Comparison of ENCODE assay signal across 12 cellular contexts in genomic region chr18:27600245-27600644, GRCh38.
A peak's percentile ranks its signal among the peaks of the same experiment; 100 is the strongest.
DNase-seq lines count a peak whose midpoint lies in the region; ATAC-seq and TF ChIP-seq lines count a peak whose summit lies in the region.
"Had no signal": no experiment of that assay in that cellular context is flagged by ENCODE, and none has a peak within 500 bp of the region (broad histone marks: within the 10 kb centered on the region; RNA-seq: fewer than 3 reads in every experiment).

No MANE protein-coding gene starts in this region.

- H3K4me3 Mint-ChIP-seq in glutamatergic neuron (ENCODE audit: unreplicated experiment) = no peak overlapping the region
- H3K4me3 Mint-ChIP-seq: CD4-positive, CD25-positive, alpha-beta regulatory T cell; HFFc6 had no signal

- TF ChIP-seq CTCF in glutamatergic neuron (IDR thresholded peaks at IDR 0.05; ENCODE audit: partially characterized antibody, unreplicated experiment) = no peak

- peaks cover 20% of the 10 kb centered on the region for H3K4me1 Mint-ChIP-seq in glutamatergic neuron (ENCODE audit: low read depth, unreplicated experiment)
- H3K4me1 Mint-ChIP-seq: CD4-positive, CD25-positive, alpha-beta regulatory T cell had no signal

- H3K27me3 Mint-ChIP-seq in glutamatergic neuron (ENCODE audit: unreplicated experiment) = no peaks in the 10 kb centered on the region
- H3K27me3 Mint-ChIP-seq: CD4-positive, CD25-positive, alpha-beta regulatory T cell had no signal

- peak overlapping the region; percentile 31 for H3K27ac Mint-ChIP-seq in glutamatergic neuron (ENCODE audit: unreplicated experiment)
- H3K27ac Mint-ChIP-seq: HFFc6 had no signal

- H3K9me3 Mint-ChIP-seq in glutamatergic neuron (ENCODE audit: unreplicated experiment) = no peaks in the 10 kb centered on the region
- H3K9me3 Mint-ChIP-seq: HFFc6 had no signal

- no peaks in the 10 kb centered on the region for H3K36me3 Mint-ChIP-seq in glutamatergic neuron (ENCODE audit: unreplicated experiment)
- H3K36me3 Mint-ChIP-seq: CD4-positive, CD25-positive, alpha-beta regulatory T cell had no signal

- ATAC-seq in GM18520 (IDR thresholded peaks at IDR 0.05; ENCODE audit: unreplicated experiment) = peak; percentile 34
- peak; percentile 41 for ATAC-seq in GM19023 (IDR thresholded peaks at IDR 0.05; ENCODE audit: unreplicated experiment)
- ATAC-seq in HG03565 (IDR thresholded peaks at IDR 0.05; ENCODE audit: unreplicated experiment) = peak; percentile 38
- no peak for ATAC-seq in GM21526 (IDR thresholded peaks at IDR 0.05; ENCODE audit: low FRiP score, unreplicated experiment)

- no peak for DNase-seq in glutamatergic neuron
- DNase-seq in NCI-H146 (lab: John Stamatoyannopoulos, UW) = no peak
- DNase-seq in stimulated activated CD4-positive, alpha-beta T cell treated with anti-CD3 and anti-CD28 coated beads, Interleukin-4, amount 100 ng/mL, for 24 hours = no peak
- DNase-seq: ACHN; CD4-positive, CD25-positive, alpha-beta regulatory T cell; DMS 273 treated with DMSO at 0.1 percent for 48 hours; HCEC 1CT; HFFc6 had no signal
